ENCODE assay signal across 9 cellular contexts in genomic region chr2:129758461-129759185, GRCh38.
DNase-seq lines count a peak whose midpoint lies in the region; ATAC-seq and TF ChIP-seq lines count a peak whose summit lies in the region.
"Had no signal": no experiment of that assay in that cellular context is flagged by ENCODE, and none has a peak within 500 bp of the region (broad histone marks: within the 10 kb centered on the region; RNA-seq: fewer than 3 reads in every experiment).

No MANE protein-coding gene starts in this region.

- peak overlapping the region; percentile 73 for H2AFZ ChIP-seq in neural progenitor cell (replicated peaks)

- H3K4me2 ChIP-seq in neural progenitor cell: peak overlapping the region; percentile 37

- no peak overlapping the region for H3K4me3 Mint-ChIP-seq in neural progenitor cell
- H3K4me3 Mint-ChIP-seq: activated naive CD4-positive, alpha-beta T cell treated with anti-CD3 and anti-CD28 coated beads, Interleukin-2, amount 50 U/mL, for 24 hours had no signal

- H3K9me3 ChIP-seq in NT2/D1 (ENCODE audit: insufficient read depth, low read length) (no peaks in the 10 kb centered on the region), neural progenitor cell (ENCODE audit: low read depth) (no peaks in the 10 kb centered on the region)

- H3K36me3 ChIP-seq in NT2/D1 (ENCODE audit: insufficient read depth, insufficient read length, low read length) (no peaks in the 10 kb centered on the region), neural progenitor cell (no peaks in the 10 kb centered on the region)

- peak overlapping the region; percentile 68 for H3K27ac Mint-ChIP-seq in neural progenitor cell
- H3K27ac Mint-ChIP-seq: activated naive CD4-positive, alpha-beta T cell treated with anti-CD3 and anti-CD28 coated beads, Interleukin-2, amount 50 U/mL, for 24 hours had no signal

- DNase-seq in AG08395 (ENCODE audit: low spot score): peak; percentile 25
- no peak for DNase-seq in NT2/D1 (ENCODE audit: low read depth, low spot score)
- no peak for DNase-seq in Right ventricle myocardium inferior (ENCODE audit: missing footprints)
- no peak for DNase-seq in neural progenitor cell (ENCODE audit: low spot score)
- no peak for DNase-seq in foreskin fibroblast
- no peak for DNase-seq in activated effector memory CD4-positive, alpha-beta T cell treated with Interleukin-2 at 50 U/mL for 16 hours
- DNase-seq in NCI-H1436 treated with DMSO at 0.1 percent for 48 hours (lab: John Stamatoyannopoulos, UW): no peak
- no peak for DNase-seq in activated T-cell treated with anti-CD3 and anti-CD28 coated beads for 4 hours

- H3K79me2 ChIP-seq in neural progenitor cell (ENCODE audit: low read depth): no peaks in the 10 kb centered on the region

- H3K4me3 ChIP-seq in NT2/D1 (ENCODE audit: insufficient read length, low read depth) (peak overlapping the region; percentile 19), neural progenitor cell (no peak overlapping the region), foreskin fibroblast (ENCODE audit: low read depth in 1 of 2, low read length in 2 of 2) (no peak overlapping the region)

- peaks cover 9% of the 10 kb centered on the region for H3K4me1 Mint-ChIP-seq in neural progenitor cell
- H3K4me1 Mint-ChIP-seq: activated naive CD4-positive, alpha-beta T cell treated with anti-CD3 and anti-CD28 coated beads, Interleukin-2, amount 50 U/mL, for 24 hours had no signal

- intact Hi-C loops in Right ventricle myocardium inferior (cut with DNase I): no loop called here

- H3K27me3 Mint-ChIP-seq in neural progenitor cell (ENCODE audit: insufficient read depth, low read depth): no peaks in the 10 kb centered on the region

- peak; percentile 56 for ATAC-seq in Right ventricle myocardium inferior

- peaks cover 35% of the 10 kb centered on the region for H3K4me1 ChIP-seq in NT2/D1 (ENCODE audit: insufficient read depth, insufficient read length)
- peaks cover 14% of the 10 kb centered on the region for H3K4me1 ChIP-seq in neural progenitor cell

- H3K36me3 Mint-ChIP-seq in neural progenitor cell: no peaks in the 10 kb centered on the region
- H3K36me3 Mint-ChIP-seq: activated naive CD4-positive, alpha-beta T cell treated with anti-CD3 and anti-CD28 coated beads, Interleukin-2, amount 50 U/mL, for 24 hours had no signal

- H3K9ac ChIP-seq in NT2/D1 (ENCODE audit: insufficient read length, low read depth): peak overlapping the region; percentile 62
- no peak overlapping the region for H3K9ac ChIP-seq in neural progenitor cell

- TF ChIP-seq CTCF in neural progenitor cell (IDR thresholded peaks at IDR 0.05) (peak; percentile 12), foreskin fibroblast (IDR thresholded peaks at IDR 0.05; ENCODE audit: low read depth, low read length) (no peak)

- H3K9me3 Mint-ChIP-seq in neural progenitor cell: no peaks in the 10 kb centered on the region
- H3K9me3 Mint-ChIP-seq: activated naive CD4-positive, alpha-beta T cell treated with anti-CD3 and anti-CD28 coated beads, Interleukin-2, amount 50 U/mL, for 24 hours had no signal

- H4K20me1 ChIP-seq in neural progenitor cell (ENCODE audit: low read depth): no peaks in the 10 kb centered on the region

- no peak overlapping the region for H3K27ac ChIP-seq in neural progenitor cell

- H3K27me3 ChIP-seq in NT2/D1 (ENCODE audit: insufficient read depth, insufficient read length) (no peaks in the 10 kb centered on the region), neural progenitor cell (no peaks in the 10 kb centered on the region)

- peaks cover 6% of the 10 kb centered on the region for H3F3A ChIP-seq in neural progenitor cell (ENCODE audit: low read depth)
